Comparison of ENCODE assay signal across 6 cellular contexts in the genomic region with DNA sequence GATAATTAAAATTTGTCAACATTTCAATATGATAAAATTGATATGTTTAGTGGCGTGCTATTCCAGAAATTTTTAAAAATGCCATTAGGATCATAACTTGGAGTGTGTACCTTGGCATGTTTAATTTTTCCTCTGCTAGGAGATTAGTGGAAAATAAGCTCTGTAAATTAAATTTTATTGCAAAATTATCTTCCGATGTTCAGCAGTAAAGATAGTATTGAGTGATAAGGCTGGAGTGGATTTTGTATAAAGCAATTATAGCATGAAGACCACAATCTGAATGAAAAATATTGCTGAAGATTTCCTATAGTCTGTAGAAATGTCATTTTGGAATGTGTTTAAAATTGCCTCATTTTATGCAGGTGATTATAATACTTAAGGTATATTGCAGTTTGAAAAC.
"Had no signal": no experiment of that assay in that cellular context is flagged by ENCODE, and none has a peak within 500 bp of the region (broad histone marks: within the 10 kb centered on the region; RNA-seq: fewer than 3 reads in every experiment).

No MANE protein-coding gene starts in this region.

- ATAC-seq: HepG2, K562 had no signal

- H3K27ac ChIP-seq: HL-60 had no signal

- DNase-seq: IMR-90, KBM-7, KG1 had no signal

- H3K4me3 ChIP-seq: K562 had no signal
